In the genomic region with DNA sequence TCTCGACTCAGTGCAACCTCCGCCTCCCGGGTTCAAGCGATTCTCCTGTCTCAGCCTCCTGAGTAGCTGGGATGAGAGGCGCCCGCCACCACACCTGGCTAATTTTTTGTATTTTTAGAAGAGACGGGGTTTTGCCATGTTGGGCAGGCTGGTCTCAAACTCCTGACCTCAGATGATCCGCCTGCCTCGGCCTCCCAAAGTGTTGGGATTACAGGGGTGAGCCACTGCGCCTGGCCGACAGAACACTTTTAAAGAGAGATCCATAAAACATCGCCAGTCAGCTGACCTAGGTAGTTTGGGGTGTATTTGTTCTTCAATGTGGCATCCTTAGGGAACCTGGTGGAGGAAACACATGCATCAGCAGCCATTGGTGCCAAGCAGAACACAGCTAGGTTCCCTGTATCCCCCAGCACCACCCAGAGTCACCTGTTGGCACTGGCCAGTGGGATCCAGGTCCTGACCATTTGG, we compare ENCODE assay signal across 15 cellular contexts. TPM values are rescaled to one million over a fixed set of nuclear protein-coding genes. Genes with fewer than 3 reads are reported as not detected.
DNase-seq lines count a peak whose midpoint lies in the region; ATAC-seq and TF ChIP-seq lines count a peak whose summit lies in the region.
"Not testable (repeated sequence)": the region's sequence is repeated elsewhere in the genome, so short reads cannot be mapped to it uniquely, and the experiment has no call there.
"Had no signal": no experiment of that assay in that cellular context is flagged by ENCODE, and none has a peak within 500 bp of the region (broad histone marks: within the 10 kb centered on the region; RNA-seq: fewer than 3 reads in every experiment).

No MANE protein-coding gene starts in this region.

- TF ChIP-seq EP300 in upper lobe of left lung (IDR thresholded peaks at IDR 0.05): not testable (repeated sequence)

- TF ChIP-seq CTCF in natural killer cell (IDR thresholded peaks at IDR 0.05); smooth muscle cell (IDR thresholded peaks at IDR 0.05; ENCODE audit: borderline replicate concordance, insufficient read depth, poor library complexity, severe bottlenecking); upper lobe of left lung (IDR thresholded peaks at IDR 0.05): not testable (repeated sequence)

- H2AFZ ChIP-seq in ACC112 (ENCODE audit: low read length, unreplicated experiment); smooth muscle cell (ENCODE audit: low read depth): not testable (repeated sequence)

- H3K36me3 ChIP-seq in ACC112 (ENCODE audit: insufficient read depth, low read length); smooth muscle cell (ENCODE audit: low read depth): not testable (repeated sequence)
- H3K36me3 ChIP-seq in adipocyte (ENCODE audit: control insufficient read depth, insufficient read depth, low read length, severe bottlenecking) (peaks cover 13% of the 10 kb centered on the region), upper lobe of left lung (peaks cover 4 to 28% (median 20%) of the 10 kb centered on the region in 4 donors)

- not testable (repeated sequence) for H3K4me3 ChIP-seq in ACC112 (ENCODE audit: low read depth, low read length); smooth muscle cell; upper lobe of left lung
- peak overlapping the region; percentile 58 for H3K4me3 ChIP-seq in adipocyte (ENCODE audit: low read length)

- H3K27me3 Mint-ChIP-seq in natural killer cell (ENCODE audit: low read depth in 2 of 2): not testable (repeated sequence)

- not testable (repeated sequence) for TF ChIP-seq POLR2A in upper lobe of left lung (IDR thresholded peaks at IDR 0.05)

- H3K4me3 Mint-ChIP-seq in natural killer cell: not testable (repeated sequence)

- H3F3A ChIP-seq in smooth muscle cell (ENCODE audit: low read depth): not testable (repeated sequence)

- H3K27ac Mint-ChIP-seq in natural killer cell: not testable (repeated sequence)

- H3K36me3 Mint-ChIP-seq in natural killer cell: not testable (repeated sequence)

- WGBS in smooth muscle cell (ENCODE audit: low lambda C conversion rate): 98% methylated on average over 12 of the region's 12 CpGs
- 92 to 98% methylated on average over 10 to 12 of the region's 12 CpGs for WGBS in upper lobe of left lung, 2 donors

- H3K4me1 ChIP-seq in ACC112 (ENCODE audit: control insufficient read depth, insufficient read depth, low read length, unreplicated experiment) (peaks cover 16% of the 10 kb centered on the region), adipocyte (ENCODE audit: control insufficient read depth, insufficient read depth, low read length) (peaks cover 17% of the 10 kb centered on the region)
- H3K4me1 ChIP-seq in smooth muscle cell (ENCODE audit: low read depth); upper lobe of left lung: not testable (repeated sequence)

- not testable (repeated sequence) for H3K79me2 ChIP-seq in ACC112 (ENCODE audit: control insufficient read depth, insufficient read depth, low read length, unreplicated experiment); smooth muscle cell (ENCODE audit: low read depth)

- not testable (repeated sequence) for H3K4me1 Mint-ChIP-seq in natural killer cell

- not testable (repeated sequence) for H3K9me3 ChIP-seq in adipocyte (ENCODE audit: control insufficient read depth, low read length); smooth muscle cell (replicated peaks; ENCODE audit: low read depth); upper lobe of left lung

- DNase-seq in HuH-7.5 (ENCODE audit: low spot score) (peak; percentile 13), epidermal melanocyte (ENCODE audit: insufficient read length, low spot score) (peak; percentile 11), iPS-NIHi7 (ENCODE audit: extremely low spot score) (peak; percentile 13), natural killer cell (peak; percentile 10)
- DNase-seq in adipocyte (ENCODE audit: low read depth); smooth muscle cell (lab: John Stamatoyannopoulos, UW; ENCODE audit: unreplicated experiment); upper lobe of left lung: not testable (repeated sequence)

- not testable (repeated sequence) for H3K9me3 Mint-ChIP-seq in natural killer cell

- H4K20me1 ChIP-seq in smooth muscle cell (ENCODE audit: low read depth): not testable (repeated sequence)

- H3K9ac ChIP-seq in adipocyte (ENCODE audit: low read length): peak overlapping the region; percentile 80
- H3K9ac ChIP-seq in smooth muscle cell (ENCODE audit: low read depth): not testable (repeated sequence)

- H3K27ac ChIP-seq in ACC112 (ENCODE audit: low read depth, low read length) (peak overlapping the region; percentile 64), smooth muscle cell (ENCODE audit: low read depth) (peak overlapping the region; percentile 42), upper lobe of left lung (peak overlapping the region in 3 of 4 donors; percentile 48 to 75 (median 59))

- ATAC-seq in natural killer cell; upper lobe of left lung (ENCODE audit: low FRiP score in 2 of 2): not testable (repeated sequence)

- not testable (repeated sequence) for H3K27me3 ChIP-seq in ACC112 (ENCODE audit: insufficient read depth, low read length); adipocyte (replicated peaks; ENCODE audit: control insufficient read depth, insufficient read depth, low read length); smooth muscle cell (ENCODE audit: low read depth); upper lobe of left lung

- not testable (repeated sequence) for H3K4me2 ChIP-seq in smooth muscle cell

- intact Hi-C loops in natural killer cell (cut with micrococcal nuclease): loop anchor here (1.0 to 2.0 kb wide), 5 partner anchors 35 to 209 kb away; no protein-coding TSS in a partner anchor

RNA-seq across cellular contexts. Expression of a gene that starts 28.4 kb away (rescaled TPM):
- total RNA-seq in natural killer cell (1 to 10 TPM; 4.3 to 5.0 (median 4.4) TPM), smooth muscle cell (24.7 and 26.9 TPM in 2 replicates), upper lobe of left lung (100 to 1,000 TPM in 4 of 6 donors, 10 to 100 TPM in 2; 91.2 to 588 (median 123) TPM)
- 15.5 and 27.5 TPM in 2 replicates for polyA plus RNA-seq in smooth muscle cell

RNA-seq across cellular contexts. Expression of a gene that starts 29.4 kb away (rescaled TPM):
- under 1 TPM in 1 of 3 donors, not detected in 2; 0.25 TPM for total RNA-seq in natural killer cell
- total RNA-seq in smooth muscle cell: not detected in 2 replicates
- polyA plus RNA-seq in smooth muscle cell: 0.07 TPM in 1 of 2 replicates, not detected in the other
- not detected for total RNA-seq in upper lobe of left lung
- total RNA-seq: activated naive CD4-positive, alpha-beta T cell treated with anti-CD3 and anti-CD28 coated beads for 36 hours; cardiac septum; CD4-positive, alpha-beta T cell; dermis blood vessel endothelial cell; endothelial cell of umbilical vein; myocyte; Right ventricle myocardium inferior had no signal
- polyA plus RNA-seq: endothelial cell of umbilical vein had no signal

RNA-seq across cellular contexts. Expression of a gene that starts 38.5 kb away (rescaled TPM):
- 1 to 10 TPM; 4.4 to 8.8 (median 6.8) TPM for total RNA-seq in natural killer cell
- 9.0 and 20.7 TPM in 2 replicates for total RNA-seq in smooth muscle cell
- polyA plus RNA-seq in smooth muscle cell: 17.8 and 18.3 TPM in 2 replicates
- total RNA-seq in upper lobe of left lung: 10 to 100 TPM in 5 of 6 donors, 1 to 10 TPM in 1; 6.3 to 18.2 (median 13.2) TPM

RNA-seq across cellular contexts. Expression of a gene that starts 38.6 kb away (rescaled TPM):
- total RNA-seq in natural killer cell: 100 to 1,000 TPM; 192 to 239 (median 229) TPM
- total RNA-seq in smooth muscle cell: 310 and 343 TPM in 2 replicates
- 491 and 511 TPM in 2 replicates for polyA plus RNA-seq in smooth muscle cell
- 100 to 1,000 TPM; 115 to 282 (median 163) TPM for total RNA-seq in upper lobe of left lung

RNA-seq across cellular contexts. Expression of a gene that starts 45.1 kb away (rescaled TPM):
- total RNA-seq in natural killer cell (10 to 100 TPM in 2 of 3 donors, 1 to 10 TPM in 1; 8.5 to 11.0 (median 10.6) TPM), smooth muscle cell (4.0 and 5.5 TPM in 2 replicates), upper lobe of left lung (10 to 100 TPM in 1 of 6 donors, 1 to 10 TPM in 5; 5.1 to 10.5 (median 6.5) TPM)
- 5.7 and 7.3 TPM in 2 replicates for polyA plus RNA-seq in smooth muscle cell
